Comparison of ENCODE assay signal across 8 cellular contexts in genomic region chr21:46184625-46185555, GRCh38. TPM values are rescaled to one million over a fixed set of nuclear protein-coding genes. Genes with fewer than 3 reads are reported as not detected.
DNase-seq lines count a peak whose midpoint lies in the region; ATAC-seq, FAIRE-seq and TF ChIP-seq lines count a peak whose summit lies in the region.

No MANE protein-coding gene starts in this region.

- H3K36me3 Mint-ChIP-seq in activated T-cell treated with anti-CD3 and anti-CD28 coated beads, Interleukin-2, amount 50 U/mL, for 72 hours (ENCODE audit: insufficient read depth in 2 of 2): no peaks in the 10 kb centered on the region

- FAIRE-seq in HTR-8/SVneo (lab: Jason Lieb, UNC): peak; percentile 79

- TF ChIP-seq POLR2A in esophagus squamous epithelium (IDR thresholded peaks at IDR 0.05): no peak

- WGBS in esophagus squamous epithelium, 2 donors: 15 to 37% methylated on average over 21 to 22 of the region's 30 CpGs

- intact Hi-C loops in PC-3 (cut with micrococcal nuclease) (loop anchor here (2.0 kb wide), 1 partner anchor 42 kb away; no protein-coding TSS in a partner anchor), esophagus squamous epithelium (cut with DNase I) (no loop called here)

- H3K9me3 ChIP-seq in PC-3 (ENCODE audit: low read length) (no peaks in the 10 kb centered on the region), esophagus squamous epithelium (no peaks in the 10 kb centered on the region)

- BruUV-seq in PC-3 (replicated peaks; lab: Mats Ljungman, UMichigan): TSS peak; percentile 71

- in situ Hi-C loops in G401 (cut with HindIII; ENCODE audit: low sequenced_read_pairs): no loop called here

- H3K36me3 ChIP-seq in PC-3 (ENCODE audit: low read depth, low read length) (no peaks in the 10 kb centered on the region), esophagus squamous epithelium (peaks cover 0 to 9% (median 0%) of the 10 kb centered on the region in 3 donors)

- H3K27ac ChIP-seq in PC-3 (ENCODE audit: low read length): peak overlapping the region; percentile 34
- peak overlapping the region; percentile 70 to 88 (median 86) for H3K27ac ChIP-seq in esophagus squamous epithelium

- POLR2A ChIA-PET in PC-3 (lab: Charles Lee; ENCODE audit: unreplicated experiment): no interaction called here

- H3K4me1 Mint-ChIP-seq in activated T-cell treated with anti-CD3 and anti-CD28 coated beads, Interleukin-2, amount 50 U/mL, for 72 hours (ENCODE audit: low read depth): no peaks in the 10 kb centered on the region

- H3K27me3 ChIP-seq in PC-3 (ENCODE audit: low read length) (no peaks in the 10 kb centered on the region), esophagus squamous epithelium (no peaks in the 10 kb centered on the region)

- peak overlapping the region; percentile 67 to 96 for H3K4me3 Mint-ChIP-seq in activated T-cell treated with anti-CD3 and anti-CD28 coated beads, Interleukin-2, amount 50 U/mL, for 72 hours

- TF ChIP-seq CTCF in PC-3 (conservative IDR thresholded peaks at IDR 0.05; ENCODE audit: low read depth, low read length): no peak
- no peak for TF ChIP-seq CTCF in esophagus squamous epithelium (IDR thresholded peaks at IDR 0.05)

- peak; percentile 91 for DNase-seq in G401 (ENCODE audit: low spot score)
- peak; percentile 89 for DNase-seq in HTR-8/SVneo (ENCODE audit: insufficient read length, low spot score)
- peak; percentile 65 for DNase-seq in PC-3
- peak; percentile 79 to 85 for DNase-seq in activated T-cell treated with anti-CD3 and anti-CD28 coated beads, Interleukin-2, amount 50 U/mL, for 72 hours
- DNase-seq in esophagus squamous epithelium (lab: John Stamatoyannopoulos, UW): peak; percentile 72
- DNase-seq in myocyte (ENCODE audit: low read depth): peak; percentile 84
- peak; percentile 83 for DNase-seq in stimulated activated CD8-positive, alpha-beta memory T cell treated with anti-CD3 and anti-CD28 coated beads, Interleukin-4, amount 100 ng/mL, for 48 hours

- H3K4me3 ChIP-seq in PC-3 (ENCODE audit: low read length) (peak overlapping the region; percentile 96), esophagus squamous epithelium (peak overlapping the region; percentile 44 to 81 (median 56))

- peak overlapping the region; percentile 54 for H3K9ac ChIP-seq in PC-3 (ENCODE audit: low read length)

- peaks cover 11% of the 10 kb centered on the region for H3K27me3 Mint-ChIP-seq in activated T-cell treated with anti-CD3 and anti-CD28 coated beads, Interleukin-2, amount 50 U/mL, for 72 hours (ENCODE audit: low read depth)

- no peaks in the 10 kb centered on the region for H3K9me2 ChIP-seq in PC-3 (replicated peaks; ENCODE audit: low read length)

- ATAC-seq in PC-3 (peak; percentile 75), GM19463 (IDR thresholded peaks at IDR 0.05; ENCODE audit: unreplicated experiment) (no peak)
- peak; percentile 87 to 95 for ATAC-seq in activated T-cell treated with anti-CD3 and anti-CD28 coated beads, Interleukin-2, amount 50 U/mL, for 72 hours (replicated peaks in 1 of 2)

- peak overlapping the region; percentile 89 for H3K27ac Mint-ChIP-seq in activated T-cell treated with anti-CD3 and anti-CD28 coated beads, Interleukin-2, amount 50 U/mL, for 72 hours

- H3F3A ChIP-seq in PC-3 (ENCODE audit: low read length, unreplicated experiment): no peaks in the 10 kb centered on the region

- CTCF ChIA-PET in PC-3 (lab: Charles Lee): no interaction called here

- no peaks in the 10 kb centered on the region for H4K20me1 ChIP-seq in PC-3 (ENCODE audit: low read length)

- H3K4me1 ChIP-seq in PC-3 (ENCODE audit: insufficient read depth, low read length): peaks cover 30% of the 10 kb centered on the region
- peaks cover 0 to 25% (median 15%) of the 10 kb centered on the region in 3 donors for H3K4me1 ChIP-seq in esophagus squamous epithelium

- H2AFZ ChIP-seq in PC-3 (ENCODE audit: low read length): peak overlapping the region; percentile 95

- H3K79me2 ChIP-seq in PC-3 (ENCODE audit: low read length): peaks cover 4% of the 10 kb centered on the region; the same call in 1 of the 2 replicates

- H3K4me2 ChIP-seq in PC-3 (ENCODE audit: low read length): peak overlapping the region; percentile 95

- no peaks in the 10 kb centered on the region for H3K9me3 Mint-ChIP-seq in activated T-cell treated with anti-CD3 and anti-CD28 coated beads, Interleukin-2, amount 50 U/mL, for 72 hours

RNA-seq across cellular contexts. Expression of gene SPATC1L, which starts 0.6 kb away (rescaled TPM):
- 5.9 and 11.2 TPM in 2 replicates for total RNA-seq in G401 (2014; rRNA removed; shearing (Covaris generic))
- 41.7 and 49.5 TPM in 2 replicates for total RNA-seq in PC-3 (2014; rRNA removed)
- 10 to 100 TPM in 1 of 2 donors, 1 to 10 TPM in 1; 2.6 to 12.9 TPM for total RNA-seq in activated T-cell treated with anti-CD3 and anti-CD28 coated beads, Interleukin-2, amount 50 U/mL, for 72 hours
- 1 to 10 TPM; 4.0 to 7.2 (median 6.3) TPM for total RNA-seq in esophagus squamous epithelium
- total RNA-seq in myocyte: 16.1 and 16.8 TPM in 2 replicates
- polyA plus RNA-seq in myocyte (2012): 26.9 TPM

RNA-seq across cellular contexts. Expression of gene FTCD, which starts 29.5 kb away (rescaled TPM):
- total RNA-seq in G401 (2014; rRNA removed; shearing (Covaris generic)): 1.1 TPM in 1 of 2 replicates, not detected in the other
- total RNA-seq in PC-3 (2014; rRNA removed) (0.40 and 0.58 TPM in 2 replicates), esophagus squamous epithelium (not detected), myocyte (0.37 TPM in 1 of 2 replicates, not detected in the other)
- total RNA-seq in activated T-cell treated with anti-CD3 and anti-CD28 coated beads, Interleukin-2, amount 50 U/mL, for 72 hours: under 1 TPM; 0.74 to 1.00 TPM
- polyA plus RNA-seq in myocyte (2012): 2.0 TPM

RNA-seq across cellular contexts. Expression of gene LSS, which starts 43.7 kb away (rescaled TPM):
- total RNA-seq in G401 (2014; rRNA removed; shearing (Covaris generic)): 59.4 and 66.8 TPM in 2 replicates
- total RNA-seq in PC-3 (2014; rRNA removed) (45.7 and 53.9 TPM in 2 replicates), esophagus squamous epithelium (100 to 1,000 TPM in 3 of 4 donors, 10 to 100 TPM in 1; 55.5 to 131 (median 115) TPM), myocyte (116 and 211 TPM in 2 replicates)
- total RNA-seq in activated T-cell treated with anti-CD3 and anti-CD28 coated beads, Interleukin-2, amount 50 U/mL, for 72 hours: 10 to 100 TPM; 18.9 to 22.4 TPM
- polyA plus RNA-seq in myocyte (2012): 67.1 TPM
